In the genomic region with DNA sequence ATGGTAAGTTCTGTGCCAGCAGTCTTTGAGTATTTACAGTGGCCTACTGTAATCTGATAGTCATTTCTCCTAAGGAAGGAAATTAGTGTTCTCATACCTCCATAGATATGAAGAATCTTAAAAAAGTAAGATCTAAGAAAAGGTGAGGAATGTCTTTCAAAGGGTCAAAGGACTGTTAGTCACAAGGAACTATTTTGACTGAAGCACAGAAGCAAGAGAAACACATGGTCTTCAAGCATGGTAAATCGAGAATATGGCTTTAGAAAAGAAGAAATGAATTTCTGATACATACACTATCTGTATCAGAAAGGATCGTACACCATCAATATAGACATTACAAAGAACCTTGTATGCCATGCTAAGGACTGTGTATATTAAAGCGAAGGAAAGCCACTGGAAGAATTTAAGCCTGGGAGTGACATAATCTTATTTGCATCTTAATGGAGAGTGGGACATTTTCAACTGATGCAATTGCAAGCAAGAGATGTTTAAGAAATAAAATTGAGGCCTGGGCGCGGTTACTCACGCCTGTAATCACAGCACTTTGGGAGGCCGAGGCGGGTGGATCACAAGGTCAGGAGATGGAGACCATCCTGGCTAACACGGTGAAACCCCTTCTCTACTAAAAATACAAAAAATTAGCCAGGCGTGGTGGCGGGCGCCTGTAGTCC, we compare ENCODE assay signal across 28 cellular contexts.
"Had no signal": no experiment of that assay in that cellular context is flagged by ENCODE, and none has a peak within 500 bp of the region (broad histone marks: within the 10 kb centered on the region; RNA-seq: fewer than 3 reads in every experiment).

No MANE protein-coding gene starts in this region.

- H3K36me3 ChIP-seq: esophagus squamous epithelium, heart right ventricle, left lung, prostate gland, right atrium auricular region, tibial artery had no signal

- H3K4me3 ChIP-seq: coronary artery, esophagus squamous epithelium, heart right ventricle, left lung, prostate gland, right atrium auricular region, smooth muscle cell, testis, tibial artery had no signal

- FAIRE-seq: islet of Langerhans had no signal

- H3K9me3 ChIP-seq: esophagus squamous epithelium, heart right ventricle, left lung, prostate gland, right atrium auricular region, testis, tibial artery had no signal

- H3K27me3 Mint-ChIP-seq: naive thymus-derived CD8-positive, alpha-beta T cell; type B pancreatic cell had no signal

- H3K27ac ChIP-seq: coronary artery, esophagus squamous epithelium, heart right ventricle, left lung, prostate gland, right atrium auricular region, testis, tibial artery had no signal

- H3K27me3 ChIP-seq: esophagus squamous epithelium, heart right ventricle, left lung, right atrium auricular region, testis, tibial artery had no signal

- H3K36me3 Mint-ChIP-seq: naive thymus-derived CD8-positive, alpha-beta T cell; type B pancreatic cell had no signal

- DNase-seq: dermis blood vessel endothelial cell; effector memory CD4-positive, alpha-beta T cell; esophagus squamous epithelium; foreskin melanocyte; glutamatergic neuron; heart right ventricle; hippocampal formation; left cardiac atrium; left lung; mammary epithelial cell; naive thymus-derived CD8-positive, alpha-beta T cell; nephron progenitor cell; nucleus accumbens; stimulated activated CD4-positive, alpha-beta T cell treated with anti-CD3 and anti-CD28 coated beads, Interleukin-12 subunit alpha, Interleukin-12 subunit beta, amount 100 ng/mL, for 4 hours; stimulated activated CD4-positive, alpha-beta T cell treated with anti-CD3 and anti-CD28 coated beads, Interleukin-1b, Interleukin-23, amount 100 ng/mL, for 48 hours; stimulated activated CD4-positive, alpha-beta T cell treated with anti-CD3 and anti-CD28 coated beads, Interleukin-4, amount 100 ng/mL, for 1 hour; stimulated activated CD8-positive, alpha-beta memory T cell treated with anti-CD3 and anti-CD28 coated beads, Interleukin-4, amount 100 ng/mL, for 48 hours; stimulated activated naive CD4-positive, alpha-beta T cell; substantia nigra; testis; tibial artery had no signal

- H3K4me2 ChIP-seq: smooth muscle cell had no signal

- H3K4me3 Mint-ChIP-seq: naive thymus-derived CD8-positive, alpha-beta T cell; nephron progenitor cell; type B pancreatic cell had no signal

- H3K27ac Mint-ChIP-seq: nephron progenitor cell, type B pancreatic cell had no signal

- H3K9me3 Mint-ChIP-seq: naive thymus-derived CD8-positive, alpha-beta T cell had no signal

- H3K4me1 ChIP-seq: prostate gland had no signal

- ATAC-seq: heart right ventricle; left cardiac atrium; left lung; naive thymus-derived CD8-positive, alpha-beta T cell; sciatic nerve had no signal
